In the genomic region with DNA sequence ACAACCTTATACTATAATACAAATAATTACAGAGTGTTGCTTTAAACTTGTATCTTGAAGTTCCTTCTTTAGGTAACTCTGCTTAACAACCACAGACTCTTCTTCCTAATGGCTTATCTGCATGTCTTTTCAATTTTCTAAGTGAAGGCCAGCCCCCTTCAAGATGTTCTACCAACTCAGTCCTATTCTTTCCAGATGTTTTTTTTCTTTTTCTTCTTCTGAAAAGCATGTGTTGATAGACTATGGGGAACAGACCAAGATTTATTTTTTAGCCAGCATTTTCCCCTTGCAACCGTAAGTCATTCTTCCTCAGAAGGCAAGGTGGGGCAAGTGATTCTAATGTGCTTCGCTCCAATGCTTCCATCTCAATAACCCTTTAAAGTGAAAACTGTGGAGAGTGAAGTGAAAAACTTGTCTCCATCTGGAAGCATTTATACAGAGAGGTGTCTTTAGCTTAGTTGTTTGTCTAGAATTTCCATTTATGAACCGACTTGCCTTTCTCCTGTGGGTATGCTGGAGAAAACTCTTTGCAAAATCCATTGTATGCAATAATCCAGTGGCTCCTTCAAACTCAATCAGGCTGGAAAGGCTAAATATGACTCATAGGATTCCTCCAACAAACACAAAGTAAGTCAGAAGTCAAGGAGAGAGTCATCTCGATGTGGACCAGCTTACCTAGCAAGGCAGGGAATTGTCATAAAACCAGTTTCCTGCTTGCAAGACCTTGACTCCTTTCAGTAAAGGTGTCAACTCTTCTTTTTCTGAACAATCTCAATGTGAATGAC, we compare ENCODE assay signal across 9 cellular contexts.
DNase-seq lines count a peak whose midpoint lies in the region; ATAC-seq and TF ChIP-seq lines count a peak whose summit lies in the region.
"Had no signal": no experiment of that assay in that cellular context is flagged by ENCODE, and none has a peak within 500 bp of the region (broad histone marks: within the 10 kb centered on the region; RNA-seq: fewer than 3 reads in every experiment).

No MANE protein-coding gene starts in this region.

- no peak for TF ChIP-seq EP300 in esophagus muscularis mucosa (IDR thresholded peaks at IDR 0.05)

- TF ChIP-seq CTCF in esophagus muscularis mucosa (IDR thresholded peaks at IDR 0.05) (no peak), prostate gland (IDR thresholded peaks at IDR 0.05) (no peak)

- DNase-seq in Daoy (ENCODE audit: low read depth) (peak; percentile 70), RPMI7951 (ENCODE audit: low read depth) (peak; percentile 80), esophagus muscularis mucosa (ENCODE audit: extremely low spot score) (no peak), prostate gland (ENCODE audit: low spot score) (no peak), HUDEP-2 (lab: John Stamatoyannopoulos, UW; ENCODE audit: unreplicated experiment in 76 of 76) (no peak), NCI-H1092 (lab: John Stamatoyannopoulos, UW) (no peak), T-helper 9 cell (no peak)

- no peaks in the 10 kb centered on the region for H3K36me3 ChIP-seq in esophagus muscularis mucosa
- no peaks in the 10 kb centered on the region for H3K36me3 ChIP-seq in prostate gland
- H3K36me3 ChIP-seq: adrenal gland had no signal

- H3K27me3 ChIP-seq in esophagus muscularis mucosa: no peaks in the 10 kb centered on the region
- no peaks in the 10 kb centered on the region for H3K27me3 ChIP-seq in prostate gland (replicated peaks; ENCODE audit: insufficient read depth)
- H3K27me3 ChIP-seq: adrenal gland had no signal

- no peak for TF ChIP-seq POLR2A in esophagus muscularis mucosa (IDR thresholded peaks at IDR 0.05; ENCODE audit: low read depth)
- TF ChIP-seq POLR2A in prostate gland (IDR thresholded peaks at IDR 0.05): no peak

- H3K4me1 ChIP-seq in esophagus muscularis mucosa (peaks cover 56 to 70% (median 65%) of the 10 kb centered on the region in 4 donors), prostate gland (replicated peaks) (no peaks in the 10 kb centered on the region)

- H3K4me3 ChIP-seq in esophagus muscularis mucosa (no peak overlapping the region), prostate gland (no peak overlapping the region)
- H3K4me3 ChIP-seq: adrenal gland had no signal

- WGBS in esophagus muscularis mucosa: 70% methylated on average over 4 of the region's 4 CpGs
- 67% methylated on average over 4 of the region's 4 CpGs for WGBS in prostate gland

- H3K27ac ChIP-seq in esophagus muscularis mucosa (replicated peaks in 1 of 4) (peak overlapping the region; percentile 28 to 54 (median 51)), prostate gland (peak overlapping the region; percentile 13 to 25)

- intact Hi-C loops in esophagus muscularis mucosa (cut with DNase I) (no loop called here), prostate gland (cut with DNase I) (no loop called here)

- ATAC-seq in HG02884 (IDR thresholded peaks at IDR 0.05; ENCODE audit: unreplicated experiment): no peak

- H3K9me3 ChIP-seq in esophagus muscularis mucosa (no peaks in the 10 kb centered on the region), prostate gland (no peaks in the 10 kb centered on the region)
- H3K9me3 ChIP-seq: adrenal gland had no signal

Comparison
In these comparisons a context has a peak if more than half of its experiments do, and no peak if none do; other contexts are left out.
1. DNase-seq: peak in Daoy (single experiment) and RPMI7951 (single experiment); none in esophagus muscularis mucosa (single experiment), prostate gland (single experiment), HUDEP-2 (0 of 76), NCI-H1092 (single experiment) and T-helper 9 cell (single experiment).